In the genomic region with DNA sequence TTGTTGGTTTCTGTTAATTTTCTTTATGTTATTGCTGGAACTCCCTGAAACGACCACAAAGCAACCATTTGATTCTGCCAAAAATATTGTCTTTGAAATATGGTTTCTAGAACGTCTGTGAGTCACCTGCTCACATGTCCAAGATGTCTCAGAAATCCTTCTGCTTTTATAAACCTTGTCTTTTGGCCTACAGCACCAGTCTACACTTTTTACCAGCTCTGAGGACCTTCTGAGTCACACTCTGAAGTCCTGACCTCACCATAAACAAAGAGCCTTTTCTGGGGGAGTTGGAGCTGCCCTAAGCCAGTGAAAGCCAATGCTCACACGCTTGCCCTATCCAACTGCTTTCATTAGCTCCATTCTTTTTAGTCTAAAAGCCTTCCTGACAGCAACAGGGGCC, we compare ENCODE assay signal across 14 cellular contexts. TPM values are rescaled to one million over a fixed set of nuclear protein-coding genes. Genes with fewer than 3 reads are reported as not detected.
DNase-seq lines count a peak whose midpoint lies in the region; ATAC-seq lines count a peak whose summit lies in the region.
"Had no signal": no experiment of that assay in that cellular context is flagged by ENCODE, and none has a peak within 500 bp of the region (broad histone marks: within the 10 kb centered on the region; RNA-seq: fewer than 3 reads in every experiment).

No MANE protein-coding gene starts in this region.

- 3 to 5% methylated on average over 3 of the region's 3 CpGs for WGBS in aorta, 2 donors

- H3K4me1 Mint-ChIP-seq in activated T-helper 2 cell treated with anti-CD3 and anti-CD28 coated beads, Interferon-gamma antibody, Interleukin-2, Interleukin-4, amounts not matched to agents 10 μg/mL and 5 μg/mL and 100 μg/mL, durations not matched to agents 14 hours and 24 hours and 36 hours (ENCODE audit: low read depth): no peaks in the 10 kb centered on the region

- no peak overlapping the region for H3K4me3 Mint-ChIP-seq in activated T-helper 2 cell treated with anti-CD3 and anti-CD28 coated beads, Interferon-gamma antibody, Interleukin-2, Interleukin-4, amounts not matched to agents 10 μg/mL and 5 μg/mL and 100 μg/mL, durations not matched to agents 14 hours and 24 hours and 36 hours (ENCODE audit: low read depth)
- H3K4me3 Mint-ChIP-seq: activated CD4-positive, alpha-beta memory T cell treated with anti-CD3 and anti-CD28 coated beads for 36 hours; CD8-positive, alpha-beta T cell had no signal

- H3K27me3 Mint-ChIP-seq in activated T-helper 2 cell treated with anti-CD3 and anti-CD28 coated beads, Interferon-gamma antibody, Interleukin-2, Interleukin-4, amounts not matched to agents 10 μg/mL and 5 μg/mL and 100 μg/mL, durations not matched to agents 14 hours and 24 hours and 36 hours (ENCODE audit: low read depth): no peaks in the 10 kb centered on the region
- H3K27me3 Mint-ChIP-seq: activated CD4-positive, alpha-beta memory T cell treated with anti-CD3 and anti-CD28 coated beads for 36 hours had no signal

- H3K4me1 ChIP-seq in aorta (ENCODE audit: control insufficient read depth in 1 of 2, insufficient read depth in 2 of 2, low read length in 2 of 2): no peaks in the 10 kb centered on the region

- no peaks in the 10 kb centered on the region for H3K9me3 Mint-ChIP-seq in activated T-helper 2 cell treated with anti-CD3 and anti-CD28 coated beads, Interferon-gamma antibody, Interleukin-2, Interleukin-4, amounts not matched to agents 10 μg/mL and 5 μg/mL and 100 μg/mL, durations not matched to agents 14 hours and 24 hours and 36 hours
- H3K9me3 Mint-ChIP-seq: activated CD4-positive, alpha-beta memory T cell treated with anti-CD3 and anti-CD28 coated beads for 36 hours; CD8-positive, alpha-beta T cell had no signal

- DNase-seq in M059J (ENCODE audit: low read depth) (peak; percentile 96), caudate nucleus (lab: John Stamatoyannopoulos, UW) (peak in 19 of 61 donors; percentile 1 to 44 (median 11)), medulla oblongata (ENCODE audit: extremely low spot score) (peak; percentile 83), aorta (no peak), NCI-H2171 treated with DMSO at 0.1 percent for 48 hours (lab: John Stamatoyannopoulos, UW) (no peak)
- no peak for DNase-seq in activated T-helper 2 cell treated with anti-CD3 and anti-CD28 coated beads, Interferon-gamma antibody, Interleukin-2, Interleukin-4, amounts not matched to agents 10 μg/mL and 5 μg/mL and 100 μg/mL, durations not matched to agents 14 hours and 24 hours and 36 hours (ENCODE audit: low spot score)
- DNase-seq in NK-92 treated with Interleukin-12 subunit alpha and Interleukin-12 subunit beta, amount 100 ng/mL, for 24 hours (lab: John Stamatoyannopoulos, UW): no peak
- DNase-seq: activated CD4-positive, alpha-beta memory T cell treated with anti-CD3 and anti-CD28 coated beads for 36 hours; amniotic stem cell; CD8-positive, alpha-beta T cell; dermis blood vessel endothelial cell; NCI-H1092; SHP77 treated with DMSO at 0.1 percent for 48 hours; transverse colon had no signal

- H3K9me3 ChIP-seq in aorta (ENCODE audit: control insufficient read depth, low read length): no peaks in the 10 kb centered on the region
- H3K9me3 ChIP-seq: transverse colon had no signal

- H3K27ac ChIP-seq in caudate nucleus (ENCODE audit: low read depth, low read length) (peak overlapping the region; percentile 73), aorta (ENCODE audit: low read depth in 1 of 2, low read length in 2 of 2) (peak overlapping the region; percentile 67 to 71)
- H3K27ac ChIP-seq: transverse colon had no signal

- H3K4me3 ChIP-seq in aorta (ENCODE audit: low read length in 2 of 2): no peak overlapping the region
- H3K4me3 ChIP-seq: transverse colon had no signal

- H3K27me3 ChIP-seq in aorta (ENCODE audit: control insufficient read depth in 1 of 2, insufficient read depth in 2 of 2, low read length in 1 of 2): no peaks in the 10 kb centered on the region

- H3K36me3 Mint-ChIP-seq in activated T-helper 2 cell treated with anti-CD3 and anti-CD28 coated beads, Interferon-gamma antibody, Interleukin-2, Interleukin-4, amounts not matched to agents 10 μg/mL and 5 μg/mL and 100 μg/mL, durations not matched to agents 14 hours and 24 hours and 36 hours (ENCODE audit: low read depth): no peaks in the 10 kb centered on the region
- H3K36me3 Mint-ChIP-seq: activated CD4-positive, alpha-beta memory T cell treated with anti-CD3 and anti-CD28 coated beads for 36 hours; CD8-positive, alpha-beta T cell had no signal

- ATAC-seq in aorta (ENCODE audit: low FRiP score): peak; percentile 79
- ATAC-seq: CD8-positive, alpha-beta T cell had no signal

- H3K36me3 ChIP-seq in aorta (ENCODE audit: control insufficient read depth in 1 of 2, insufficient read depth in 2 of 2, low read length in 1 of 2): no peaks in the 10 kb centered on the region
- H3K36me3 ChIP-seq: transverse colon had no signal

- no peak overlapping the region for H3K27ac Mint-ChIP-seq in activated T-helper 2 cell treated with anti-CD3 and anti-CD28 coated beads, Interferon-gamma antibody, Interleukin-2, Interleukin-4, amounts not matched to agents 10 μg/mL and 5 μg/mL and 100 μg/mL, durations not matched to agents 14 hours and 24 hours and 36 hours
- H3K27ac Mint-ChIP-seq: activated CD4-positive, alpha-beta memory T cell treated with anti-CD3 and anti-CD28 coated beads for 36 hours; CD8-positive, alpha-beta T cell had no signal

- intact Hi-C loops in aorta (cut with DNase I): loop anchor here in 1 of 2 donors (5.0 kb wide), 1 partner anchor 41 kb away; no protein-coding TSS in a partner anchor
- intact Hi-C loops in activated T-helper 2 cell treated with anti-CD3 and anti-CD28 coated beads, Interferon-gamma antibody, Interleukin-2, Interleukin-4, amounts not matched to agents 10 μg/mL and 5 μg/mL and 100 μg/mL, durations not matched to agents 14 hours and 24 hours and 36 hours (cut with micrococcal nuclease): no loop called here

RNA-seq across cellular contexts. Expression of a gene that starts 55.5 kb away (rescaled TPM):
- total RNA-seq in M059J (2014; rRNA removed; shearing (Covaris generic)): 8.6 and 9.8 TPM in 2 replicates
- total RNA-seq in aorta: 1 to 10 TPM; 2.0 to 3.3 TPM
- polyA plus RNA-seq in aorta: under 1 TPM; 0.13 TPM
- total RNA-seq in activated T-helper 2 cell treated with anti-CD3 and anti-CD28 coated beads, Interferon-gamma antibody, Interleukin-2, Interleukin-4, amounts not matched to agents 10 μg/mL and 5 μg/mL and 100 μg/mL, durations not matched to agents 14 hours and 24 hours and 36 hours: not detected in 2 replicates
- total RNA-seq: activated CD4-positive, alpha-beta memory T cell treated with anti-CD3 and anti-CD28 coated beads for 36 hours; CD8-positive, alpha-beta T cell; dermis blood vessel endothelial cell had no signal

Comparison
In these comparisons a context has a peak if more than half of its experiments do, and no peak if none do; other contexts are left out.
1. DNase-seq: peak in M059J (single experiment) and medulla oblongata (single experiment); none in aorta (0 of 2), NCI-H2171 treated with DMSO at 0.1 percent for 48 hours (single experiment), activated T-helper 2 cell treated with anti-CD3 and anti-CD28 coated beads, Interferon-gamma antibody, Interleukin-2, Interleukin-4, amounts not matched to agents 10 μg/mL and 5 μg/mL and 100 μg/mL, durations not matched to agents 14 hours and 24 hours and 36 hours (single experiment) and NK-92 treated with Interleukin-12 subunit alpha and Interleukin-12 subunit beta, amount 100 ng/mL, for 24 hours (single experiment).